8 cellular contexts compared by ENCODE assay signal in the genomic region with DNA sequence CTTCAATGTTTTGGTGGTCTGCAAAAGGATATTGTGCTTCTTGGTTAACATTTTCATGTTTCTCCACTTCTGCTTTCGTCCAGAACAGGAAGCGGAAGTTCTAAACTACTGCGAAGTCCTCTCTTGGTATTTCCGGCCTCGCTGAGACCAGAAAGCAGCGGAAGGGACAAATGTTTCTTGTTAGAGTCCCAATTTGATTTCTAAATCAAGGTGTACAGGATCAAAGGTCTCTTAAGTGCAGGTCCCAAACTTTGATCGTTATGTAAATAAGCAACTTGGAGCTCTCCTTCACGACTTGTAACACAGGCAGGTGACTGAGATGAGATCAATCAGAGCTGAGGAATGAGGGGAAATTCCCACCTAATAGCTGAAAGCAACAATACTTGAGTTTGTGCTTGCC. TPM values are rescaled to one million over a fixed set of nuclear protein-coding genes. Genes with fewer than 3 reads are reported as not detected.
DNase-seq lines count a peak whose midpoint lies in the region; ATAC-seq and TF ChIP-seq lines count a peak whose summit lies in the region.

No MANE protein-coding gene starts in this region.

- POLR2A ChIA-PET in activated B cell treated with CpG ODN at 0.5 μM for 24 hours (lab: Charles Lee) = interaction anchor here (0.7 to 2.8 kb wide), 8 partner anchors 13 to 1643 kb away, joined by 3 to 46 read pairs (median 4); a partner anchor contains a TSS

- intact Hi-C loops in activated B cell treated with CpG ODN at 0.5 μM for 24 hours (cut with micrococcal nuclease) = loop anchor here (1.0 to 10.0 kb wide), 8 partner anchors 91 to 1639 kb away; a partner anchor contains a TSS

- peak overlapping the region; percentile 86 for H3K4me3 Mint-ChIP-seq in activated B cell treated with CpG ODN at 0.5 μM for 24 hours

- TF ChIP-seq CTCF in activated B cell treated with CpG ODN at 0.5 μM for 24 hours (IDR thresholded peaks at IDR 0.05) = no peak

- H3K4me3 ChIP-seq in H7 (ENCODE audit: insufficient read depth, low read depth, low read length) = no peak overlapping the region

- H3K27me3 Mint-ChIP-seq in activated B cell treated with CpG ODN at 0.5 μM for 24 hours = peaks cover 9% of the 10 kb centered on the region

- CTCF ChIA-PET in activated B cell treated with CpG ODN at 0.5 μM for 24 hours (lab: Charles Lee) = interaction anchor here (0.9 to 2.8 kb wide), 13 partner anchors 13 to 888 kb away, joined by 3 to 23 read pairs (median 3); a partner anchor contains a TSS

- H3K36me3 ChIP-seq in H7 (replicated peaks; ENCODE audit: control insufficient read depth, insufficient read depth, low read length) = no peaks in the 10 kb centered on the region

- DNase-seq in AML-193 (lab: John Stamatoyannopoulos, UW) = peak; percentile 86 to 87
- DNase-seq in activated B cell treated with CpG ODN at 0.5 μM for 24 hours = no peak
- peak; percentile 54 for DNase-seq in left lobe of liver (ENCODE audit: low spot score)
- DNase-seq in 8988T = no peak
- DNase-seq in mesenteric fat pad (ENCODE audit: low spot score) = no peak
- no peak for DNase-seq in H7

- H3K27me3 ChIP-seq in H7 (ENCODE audit: control insufficient read depth, insufficient read depth, low read length) = no peaks in the 10 kb centered on the region; the same call in 1 of the 2 replicates

- H3K27ac Mint-ChIP-seq in activated B cell treated with CpG ODN at 0.5 μM for 24 hours = peak overlapping the region; percentile 98

- H3K9me3 Mint-ChIP-seq in activated B cell treated with CpG ODN at 0.5 μM for 24 hours = peaks cover 5% of the 10 kb centered on the region

- H3K36me3 Mint-ChIP-seq in activated B cell treated with CpG ODN at 0.5 μM for 24 hours (ENCODE audit: low read depth) = peaks cover 7% of the 10 kb centered on the region

- ATAC-seq in GM18909 (IDR thresholded peaks at IDR 0.05; ENCODE audit: poor library complexity, unreplicated experiment) (peak; percentile 91), HG03097 (IDR thresholded peaks at IDR 0.05; ENCODE audit: low FRiP score, unreplicated experiment) (peak; percentile 91), activated B cell treated with CpG ODN at 0.5 μM for 24 hours (ENCODE audit: low read depth) (peak; percentile 82), left lobe of liver (peak; percentile 91)

- H3K4me1 Mint-ChIP-seq in activated B cell treated with CpG ODN at 0.5 μM for 24 hours = peaks cover 22% of the 10 kb centered on the region

RNA-seq across cellular contexts. Expression of a gene that starts 40.1 kb away (rescaled TPM):
- 0.02 and 0.27 TPM in 2 replicates for total RNA-seq in activated B cell treated with CpG ODN at 0.5 μM for 24 hours
- total RNA-seq in left lobe of liver = 8.6 TPM
- 13.3 TPM for total RNA-seq in mesenteric fat pad
- 5.7 and 7.3 TPM in 2 replicates for total RNA-seq in H7 (2014; rRNA removed; shearing (Covaris generic))

Comparison
In these comparisons a context has a peak if more than half of its experiments do, and no peak if none do; other contexts are left out.
1. DNase-seq: peak in AML-193 (2 of 2) and left lobe of liver (single experiment); none in activated B cell treated with CpG ODN at 0.5 μM for 24 hours (single experiment), 8988T (single experiment), mesenteric fat pad (single experiment) and H7 (single experiment).
2. Peak in every context shown above with its lines, with median percentiles within 50 percentile points of each other: ATAC-seq.